Comparison of ENCODE assay signal across 23 cellular contexts in genomic region chr2:47235127-47235526, GRCh38. TPM values are rescaled to one million over a fixed set of nuclear protein-coding genes. Genes with fewer than 3 reads are reported as not detected.
DNase-seq lines count a peak whose midpoint lies in the region; ATAC-seq, FAIRE-seq and TF ChIP-seq lines count a peak whose summit lies in the region.
"Had no signal": no experiment of that assay in that cellular context is flagged by ENCODE, and none has a peak within 500 bp of the region (broad histone marks: within the 10 kb centered on the region; RNA-seq: fewer than 3 reads in every experiment).

No MANE protein-coding gene starts in this region.

- TF ChIP-seq EP300 in HepG2 (IDR thresholded peaks at IDR 0.05; ENCODE audit: low read depth in 2 of 2, low read length in 2 of 2) (no peak), HepG2 (CRISPR knock-in tag; IDR thresholded peaks at IDR 0.05; ENCODE audit: borderline replicate concordance) (no peak)

- in situ Hi-C loops in HepG2 (cut with HindIII; ENCODE audit: extremely low pct_ligation_motif_present, low pct_unique_long_range_greater_than_20kb), result no loop called here

- H3K27ac ChIP-seq in HepG2 (ENCODE audit: extremely low read length, insufficient read depth, low read length), result no peak overlapping the region
- no peak overlapping the region for H3K27ac ChIP-seq in right lobe of liver
- no peak overlapping the region for H3K27ac ChIP-seq in mesenchymal stem cell (ENCODE audit: low read length, poor library complexity, severe bottlenecking)
- H3K27ac ChIP-seq: 22Rv1, BLaER1, C4-2B, GM23248 had no signal

- ATAC-seq in HepG2 (no peak), right lobe of liver (no peak), GM21447 (IDR thresholded peaks at IDR 0.05; ENCODE audit: unreplicated experiment) (no peak)
- ATAC-seq: CD8-positive, alpha-beta T cell; HCT116 had no signal

- peak overlapping the region; percentile 19 for H3K27ac Mint-ChIP-seq in glutamatergic neuron (ENCODE audit: unreplicated experiment)
- no peak overlapping the region for H3K27ac Mint-ChIP-seq in MCF 10A (ENCODE audit: low read depth, unreplicated experiment)
- H3K27ac Mint-ChIP-seq: B cell; CD8-positive, alpha-beta T cell had no signal

- no peak overlapping the region for H4K91ac ChIP-seq in mesenchymal stem cell (ENCODE audit: low read length)

- no peak for FAIRE-seq in HepG2 (lab: Jason Lieb, UNC)
- FAIRE-seq: A204.1, G401.6, GM12892 had no signal

- no peak overlapping the region for H3K4me3 ChIP-seq in HepG2 (replicated peaks in 1 of 3; ENCODE audit: insufficient read depth in 1 of 3, low read depth in 2 of 3, low read length in 3 of 3)
- no peak overlapping the region for H3K4me3 ChIP-seq in right lobe of liver
- H3K4me3 ChIP-seq in mesenchymal stem cell (ENCODE audit: insufficient read depth in 1 of 2, low read depth in 1 of 2, low read length in 2 of 2), result no peak overlapping the region
- H3K4me3 ChIP-seq: BLaER1, GM23248 had no signal

- H2AK5ac ChIP-seq in mesenchymal stem cell (ENCODE audit: low read length, severe bottlenecking), result peak overlapping the region; percentile 28

- H4K20me1 ChIP-seq in HepG2 (ENCODE audit: insufficient read depth, low read length), result no peaks in the 10 kb centered on the region
- H4K20me1 ChIP-seq: BLaER1 had no signal

- H2BK12ac ChIP-seq in mesenchymal stem cell (ENCODE audit: low read length in 2 of 2), result no peak overlapping the region

- peaks cover 10% of the 10 kb centered on the region for H3K27me3 Mint-ChIP-seq in glutamatergic neuron (ENCODE audit: unreplicated experiment)
- H3K27me3 Mint-ChIP-seq in MCF 10A (ENCODE audit: insufficient read depth, unreplicated experiment), result no peaks in the 10 kb centered on the region

- H3K9me3 Mint-ChIP-seq in glutamatergic neuron (ENCODE audit: unreplicated experiment) (peaks cover 3% of the 10 kb centered on the region), MCF 10A (ENCODE audit: unreplicated experiment) (no peaks in the 10 kb centered on the region)
- H3K9me3 Mint-ChIP-seq: CD4-positive, CD25-positive, alpha-beta regulatory T cell; CD8-positive, alpha-beta T cell; H9 had no signal

- H3K79me2 ChIP-seq in HepG2 (ENCODE audit: insufficient read depth, low read length), result no peaks in the 10 kb centered on the region

- WGBS in HepG2 (ENCODE audit: low lambda C conversion rate), result 2% methylated on average over 2 of the region's 2 CpGs
- 80% methylated on average over 1 of the region's 2 CpGs for WGBS in right lobe of liver (ENCODE audit: insufficient coverage, low coverage, low lambda C conversion rate, missing lambda C conversion rate)
- WGBS in mesenchymal stem cell, result 100% methylated on average over 2 of the region's 2 CpGs

- H3K27me3 ChIP-seq in HepG2 (ENCODE audit: control insufficient read depth in 1 of 2, insufficient read depth in 2 of 2, low read length in 2 of 2), result peaks cover 9 to 61% of the 10 kb centered on the region in 2 experiments; a peak in 4 of 5 replicates
- H3K27me3 ChIP-seq in right lobe of liver, result no peaks in the 10 kb centered on the region
- H3K27me3 ChIP-seq in mesenchymal stem cell (ENCODE audit: control insufficient read depth in 1 of 2, insufficient read depth in 1 of 2, low read length in 2 of 2), result peaks cover 0 to 4% of the 10 kb centered on the region in 2 experiments
- H3K27me3 ChIP-seq: BLaER1 had no signal

- H3K4me1 ChIP-seq in HepG2 (ENCODE audit: insufficient read depth, low read length), result peaks cover 30% of the 10 kb centered on the region
- H3K4me1 ChIP-seq in right lobe of liver, result peaks cover 0 to 7% (median 0%) of the 10 kb centered on the region in 4 donors
- H3K4me1 ChIP-seq in mesenchymal stem cell (ENCODE audit: control insufficient read depth, insufficient read depth, low read depth, low read length), result peaks cover 26% of the 10 kb centered on the region
- H3K4me1 ChIP-seq: BLaER1 had no signal

- intact Hi-C loops in HepG2 (cut with micrococcal nuclease; ENCODE audit: unreplicated experiment), result no loop called here
- intact Hi-C loops in right lobe of liver (cut with DNase I), result no loop called here
- intact Hi-C loops in MCF 10A (cut with micrococcal nuclease), result no loop called here

- no peak for DNase-seq in HepG2 (ENCODE audit: low spot score)
- no peak for DNase-seq in right lobe of liver
- DNase-seq in glutamatergic neuron, result no peak
- no peak for DNase-seq in mesenchymal stem cell
- no peak for DNase-seq in NCI-H2171 (lab: John Stamatoyannopoulos, UW)
- DNase-seq in NCI-H82 treated with DMSO at 0.1 percent for 48 hours (lab: John Stamatoyannopoulos, UW; ENCODE audit: unreplicated experiment), result no peak
- no peak for DNase-seq in MCF 10A (ENCODE audit: unreplicated experiment)
- DNase-seq: Caco-2; CD4-positive, CD25-positive, alpha-beta regulatory T cell; CD8-positive, alpha-beta T cell; DMS153; DND-41; GM23248; H9 had no signal

- peaks cover 1% of the 10 kb centered on the region for H3K79me1 ChIP-seq in mesenchymal stem cell (replicated peaks; ENCODE audit: low read length, poor library complexity, severe bottlenecking)

- no TSS peak for BruUV-seq in HepG2 (replicated peaks; lab: Mats Ljungman, UMichigan)
- BruUV-seq in MCF 10A (replicated peaks; lab: Mats Ljungman, UMichigan), result no TSS peak

- TF ChIP-seq RAD21 in HepG2 (CRISPR knock-in tag; IDR thresholded peaks at IDR 0.05), result no peak

- no peak overlapping the region for H2AFZ ChIP-seq in HepG2 (ENCODE audit: low read length)
- no peak overlapping the region for H2AFZ ChIP-seq in mesenchymal stem cell (ENCODE audit: low read depth, low read length)
- H2AFZ ChIP-seq: GM23248 had no signal

- H3K36me3 ChIP-seq in HepG2 (replicated peaks in 1 of 2; ENCODE audit: control insufficient read depth in 1 of 2, insufficient read depth in 2 of 2, low read length in 2 of 2) (no peaks in the 10 kb centered on the region), right lobe of liver (no peaks in the 10 kb centered on the region), mesenchymal stem cell (ENCODE audit: control insufficient read depth in 1 of 2, insufficient read depth in 2 of 2, low read depth in 1 of 2, low read length in 2 of 2) (no peaks in the 10 kb centered on the region)
- H3K36me3 ChIP-seq: BLaER1 had no signal

- H3K18ac ChIP-seq in mesenchymal stem cell (ENCODE audit: low read depth in 1 of 2, low read length in 2 of 2), result peak overlapping the region in 1 of 2 experiments; percentile 34

- H3K9ac ChIP-seq in HepG2 (ENCODE audit: insufficient read depth, low read depth, low read length) (no peak overlapping the region), mesenchymal stem cell (ENCODE audit: low read length) (no peak overlapping the region)
- H3K9ac ChIP-seq: BLaER1, GM23248 had no signal

- no peak for TF ChIP-seq POLR2A in HepG2 (IDR thresholded peaks at IDR 0.05; ENCODE audit: insufficient read depth in 1 of 2, low read depth in 2 of 2, low read length in 2 of 2)
- TF ChIP-seq POLR2A in right lobe of liver (IDR thresholded peaks at IDR 0.05), result no peak

- H3K36me3 Mint-ChIP-seq in glutamatergic neuron (ENCODE audit: unreplicated experiment) (peaks cover 4% of the 10 kb centered on the region), MCF 10A (ENCODE audit: insufficient read depth, unreplicated experiment) (no peaks in the 10 kb centered on the region)
- H3K36me3 Mint-ChIP-seq: CD4-positive, CD25-positive, alpha-beta regulatory T cell; CD8-positive, alpha-beta T cell had no signal

- H3K4me1 Mint-ChIP-seq in glutamatergic neuron (ENCODE audit: low read depth, unreplicated experiment) (peaks cover 45% of the 10 kb centered on the region), MCF 10A (ENCODE audit: insufficient read depth, unreplicated experiment) (no peaks in the 10 kb centered on the region)
- H3K4me1 Mint-ChIP-seq: B cell; CD4-positive, CD25-positive, alpha-beta regulatory T cell had no signal

- H3K9me3 ChIP-seq in HepG2 (ENCODE audit: low read length), result no peaks in the 10 kb centered on the region
- no peaks in the 10 kb centered on the region for H3K9me3 ChIP-seq in right lobe of liver
- no peaks in the 10 kb centered on the region for H3K9me3 ChIP-seq in mesenchymal stem cell (ENCODE audit: control insufficient read depth, low read length)
- H3K9me3 ChIP-seq: BLaER1, Caco-2 had no signal

- H2BK120ac ChIP-seq in mesenchymal stem cell (ENCODE audit: low read depth, low read length), result no peak overlapping the region

- no peak overlapping the region for H2BK15ac ChIP-seq in mesenchymal stem cell (ENCODE audit: low read depth, poor library complexity, severe bottlenecking)

- no peak overlapping the region for H3K23ac ChIP-seq in mesenchymal stem cell (ENCODE audit: low read length in 2 of 2)

- POLR2A ChIA-PET in HepG2 (lab: Yijun Ruan, JAX), result no interaction called here
- POLR2A ChIA-PET in MCF 10A (lab: Yijun Ruan, JAX), result no interaction called here

- H4K8ac ChIP-seq in mesenchymal stem cell (ENCODE audit: low read length), result no peak overlapping the region

- no peak overlapping the region for H3K4me3 Mint-ChIP-seq in glutamatergic neuron (ENCODE audit: unreplicated experiment)
- H3K4me3 Mint-ChIP-seq in MCF 10A (ENCODE audit: unreplicated experiment), result no peak overlapping the region
- H3K4me3 Mint-ChIP-seq: B cell; CD4-positive, CD25-positive, alpha-beta regulatory T cell; CD8-positive, alpha-beta T cell; H9 had no signal

- CTCF ChIA-PET in HepG2 (lab: Yijun Ruan, JAX; ENCODE audit: low intra/inter-chr PET ratio, low total read pairs), result no interaction called here
- CTCF ChIA-PET in MCF 10A (lab: Yijun Ruan, JAX), result no interaction called here

- H3K4ac ChIP-seq in mesenchymal stem cell (ENCODE audit: low read depth in 1 of 2, low read length in 2 of 2), result no peak overlapping the region

- H3K4me2 ChIP-seq in HepG2 (ENCODE audit: low read depth, low read length), result no peak overlapping the region
- no peak overlapping the region for H3K4me2 ChIP-seq in mesenchymal stem cell (ENCODE audit: low read length, poor library complexity, severe bottlenecking)
- H3K4me2 ChIP-seq: BLaER1 had no signal

- no peak overlapping the region for H2BK5ac ChIP-seq in mesenchymal stem cell (ENCODE audit: low read depth, low read length, poor library complexity, severe bottlenecking)

- H3K14ac ChIP-seq in mesenchymal stem cell (ENCODE audit: low read length in 2 of 2), result no peak overlapping the region

- TF ChIP-seq CTCF in HepG2 (CRISPR knock-in tag; IDR thresholded peaks at IDR 0.05) (no peak), right lobe of liver (IDR thresholded peaks at IDR 0.05) (no peak), glutamatergic neuron (IDR thresholded peaks at IDR 0.05; ENCODE audit: partially characterized antibody, unreplicated experiment) (no peak), MCF 10A (IDR thresholded peaks at IDR 0.05; ENCODE audit: unreplicated experiment) (no peak)

RNA-seq across cellular contexts. Expression of gene CALM2, which starts 58.8 kb away (rescaled TPM):
- total RNA-seq in HepG2 (2016; rRNA removed; fragmentation: Illumina TruSeq; extraction: Trizol) (1,135 and 1,941 TPM in 2 replicates), right lobe of liver (100 to 1,000 TPM; 130 to 301 (median 227) TPM), glutamatergic neuron (ENCODE audit: unreplicated experiment) (1,225 TPM), MCF 10A (2022) (486 and 604 TPM in 2 replicates)
- 204 and 218 TPM in 2 replicates for total RNA-seq in HepG2 (2016; cell fraction: cytosol; rRNA removed; fragmentation: Illumina TruSeq; extraction: Trizol; ENCODE audit: low read depth)
- 1,133 and 2,031 TPM in 2 replicates for total RNA-seq in HepG2 (2016; cell fraction: insoluble cytoplasmic fraction; rRNA removed; fragmentation: Illumina TruSeq; extraction: Trizol)
- 342 and 376 TPM in 2 replicates for total RNA-seq in HepG2 (2016; cell fraction: membrane; rRNA removed; fragmentation: Illumina TruSeq; extraction: Trizol)
- 391 and 398 TPM in 2 replicates for total RNA-seq in HepG2 (2016; cell fraction: nucleus; rRNA removed; fragmentation: Illumina TruSeq; extraction: Trizol)
- 199 and 375 TPM in 2 replicates for polyA plus RNA-seq in HepG2 (2011; rRNA removed)
- 180 and 322 TPM in 2 replicates for polyA plus RNA-seq in HepG2 (2011; cell fraction: cytosol; rRNA removed)
- 56.5 and 80.7 TPM in 2 replicates for polyA plus RNA-seq in HepG2 (2011; cell fraction: nucleus; rRNA removed)
- polyA plus RNA-seq in HepG2 (2012), result 523 and 688 TPM in 2 replicates
- 147 and 158 TPM in 2 replicates for polyA plus RNA-seq in HepG2 (2016; cell fraction: cytosol; fragmentation: Illumina TruSeq; extraction: Trizol; ENCODE audit: low read depth)
- 1,845 and 2,024 TPM in 2 replicates for polyA plus RNA-seq in HepG2 (2016; cell fraction: insoluble cytoplasmic fraction; fragmentation: Illumina TruSeq; extraction: Trizol; ENCODE audit: low read depth)
- 291 and 300 TPM in 2 replicates for polyA plus RNA-seq in HepG2 (2016; cell fraction: membrane; fragmentation: Illumina TruSeq; extraction: Trizol; ENCODE audit: low read depth)
- polyA plus RNA-seq in HepG2 (2016; cell fraction: nucleus; fragmentation: Illumina TruSeq; extraction: Trizol; ENCODE audit: insufficient read depth, low read depth), result 648 and 664 TPM in 2 replicates
- polyA minus RNA-seq in HepG2 (2011; rRNA and poly(A)+ RNA removed; ENCODE audit: low replicate concordance), result 41.7 and 64.0 TPM in 2 replicates
- polyA minus RNA-seq in HepG2 (2011; cell fraction: cytosol; rRNA and poly(A)+ RNA removed), result 133 and 146 TPM in 2 replicates
- 169 and 178 TPM in 2 replicates for polyA minus RNA-seq in HepG2 (2011; cell fraction: nucleus; rRNA and poly(A)+ RNA removed)
- polyA plus RNA-seq in mesenchymal stem cell (2013, experiment 1 of 2), result 708 TPM
- 761 TPM for polyA plus RNA-seq in mesenchymal stem cell (2013, experiment 2 of 2)
